19 cellular contexts compared by ENCODE assay signal in the genomic region with DNA sequence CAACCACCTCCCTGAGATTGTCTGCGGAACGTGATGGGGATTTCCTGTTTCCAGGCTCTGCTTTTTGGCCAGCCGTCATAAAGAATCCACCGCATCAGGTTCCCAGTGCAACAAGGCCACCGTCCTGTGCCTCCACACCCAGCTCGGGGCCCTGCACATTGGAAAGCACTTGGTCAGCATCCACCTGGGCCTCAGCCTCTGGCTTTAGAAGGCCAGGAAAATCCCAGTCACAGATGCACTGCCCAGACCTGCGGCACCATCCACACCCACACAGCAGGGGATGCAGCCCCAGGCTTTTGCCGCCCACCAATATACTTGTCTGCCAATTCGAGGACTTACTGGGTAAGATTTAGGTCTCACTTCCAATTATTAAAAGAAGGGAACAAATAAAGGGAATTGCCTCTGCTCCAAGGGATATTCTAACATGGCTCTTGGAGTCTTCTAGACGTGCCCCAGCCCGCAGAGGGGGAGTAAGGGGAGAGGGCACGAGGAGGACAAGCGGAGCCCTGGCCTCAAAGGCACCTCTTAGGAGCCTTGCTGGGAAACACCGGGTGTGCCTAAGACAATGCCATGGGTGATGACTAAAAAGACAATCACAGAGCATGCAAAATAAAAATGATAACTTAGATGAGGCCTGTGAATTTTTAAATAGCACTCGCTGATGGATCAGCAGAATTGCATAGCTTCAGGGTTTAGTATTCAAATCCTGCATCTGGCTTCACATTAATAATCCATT.
A peak's percentile ranks its signal among the peaks of the same experiment; 100 is the strongest.
DNase-seq lines count a peak whose midpoint lies in the region; ATAC-seq and TF ChIP-seq lines count a peak whose summit lies in the region.
"Had no signal": no experiment of that assay in that cellular context is flagged by ENCODE, and none has a peak within 500 bp of the region (broad histone marks: within the 10 kb centered on the region; RNA-seq: fewer than 3 reads in every experiment).

No MANE protein-coding gene starts in this region.

- ATAC-seq in CD4-positive, alpha-beta T cell (ENCODE audit: poor library complexity) = no peak
- ATAC-seq in HG03159 (IDR thresholded peaks at IDR 0.05; ENCODE audit: unreplicated experiment) = no peak

- H3K23ac ChIP-seq in H9 (ENCODE audit: insufficient read length, low read depth, low read length) = no peak overlapping the region

- no peak overlapping the region for H2AK5ac ChIP-seq in H9 (ENCODE audit: insufficient read length, low read length)

- no peaks in the 10 kb centered on the region for H3K79me1 ChIP-seq in H9 (ENCODE audit: insufficient read depth, low read depth, low read length, poor library complexity, severe bottlenecking)

- H3K27me3 ChIP-seq in CD4-positive, alpha-beta T cell (ENCODE audit: control insufficient read depth, insufficient read depth, low read length) = no peaks in the 10 kb centered on the region
- H3K27me3 ChIP-seq in H9 (ENCODE audit: insufficient read depth, low read length) = no peaks in the 10 kb centered on the region
- H3K27me3 ChIP-seq in testis = no peaks in the 10 kb centered on the region
- H3K27me3 ChIP-seq: transverse colon had no signal

- H2BK20ac ChIP-seq in H9 (ENCODE audit: low read depth, low read length, poor library complexity, severe bottlenecking) = no peak overlapping the region

- no peak for DNase-seq in CD4-positive, alpha-beta T cell
- DNase-seq in H9 (no peak), MCF 10A (ENCODE audit: unreplicated experiment) (peak; percentile 46), immature natural killer cell (no peak), NCI-H748 treated with DMSO at 0.1 percent for 48 hours (lab: John Stamatoyannopoulos, UW) (no peak), testis (no peak), NCI-H510A treated with DMSO at 0.1 percent for 48 hours (lab: John Stamatoyannopoulos, UW) (no peak)
- DNase-seq: activated CD4-positive, alpha-beta T cell treated with anti-CD3 and anti-CD28 coated beads, Interleukin-2, amount 50 U/mL, for 4 hours; activated T-cell treated with anti-CD3 and anti-CD28 coated beads, Interleukin-2, amount 50 U/mL, for 48 hours; AML-193; DMS 273 treated with DMSO at 0.1 percent for 48 hours; NCI-H1092 treated with DMSO at 0.1 percent for 48 hours; nephron progenitor cell; small intestine; transverse colon had no signal

- H3K4me3 Mint-ChIP-seq in CD4-positive, alpha-beta T cell = no peak overlapping the region
- H3K4me3 Mint-ChIP-seq in H9 (no peak overlapping the region), MCF 10A (ENCODE audit: unreplicated experiment) (no peak overlapping the region), immature natural killer cell (no peak overlapping the region)
- H3K4me3 Mint-ChIP-seq: nephron progenitor cell had no signal

- H2BK15ac ChIP-seq in H9 (ENCODE audit: low read depth, low read length) = no peak overlapping the region

- H3K4me1 Mint-ChIP-seq in CD4-positive, alpha-beta T cell (ENCODE audit: low read depth) = peaks cover 91% of the 10 kb centered on the region
- H3K4me1 Mint-ChIP-seq in H9 (peaks cover 19 to 22% of the 10 kb centered on the region in 2 experiments), MCF 10A (ENCODE audit: insufficient read depth, unreplicated experiment) (peaks cover 34% of the 10 kb centered on the region), immature natural killer cell (peaks cover 45 to 48% of the 10 kb centered on the region in 2 donors)

- H2AFZ ChIP-seq in H9 (ENCODE audit: low read length) = no peak overlapping the region

- no peaks in the 10 kb centered on the region for H4K20me1 ChIP-seq in H9 (ENCODE audit: control insufficient read depth, insufficient read depth, insufficient read length)

- no peak overlapping the region for H4K8ac ChIP-seq in H9 (replicated peaks; ENCODE audit: insufficient read length, low read depth, low read length)

- CTCF ChIA-PET in CD4-positive, alpha-beta T cell (lab: Charles Lee) = interaction anchor here (0.9 to 1.2 kb wide), 2 partner anchors 27 to 97 kb away, joined by 3 read pairs; no protein-coding TSS in a partner anchor
- CTCF ChIA-PET in MCF 10A (lab: Yijun Ruan, JAX) = interaction anchor here (0.6 to 1.1 kb wide), 2 partner anchors 16 to 168 kb away, joined by 3 to 5 read pairs; no protein-coding TSS in a partner anchor

- no peak overlapping the region for H2BK5ac ChIP-seq in H9 (ENCODE audit: insufficient read length, low read length)

- intact Hi-C loops in CD4-positive, alpha-beta T cell (cut with DNase I, micrococcal nuclease) = no loop called here
- intact Hi-C loops in MCF 10A (cut with micrococcal nuclease) = no loop called here
- intact Hi-C loops in testis (cut with DNase I; ENCODE audit: low total_unique reads) = no loop called here

- H2BK120ac ChIP-seq in H9 (ENCODE audit: low read depth, low read length, poor library complexity, severe bottlenecking) = no peak overlapping the region

- H3K23me2 ChIP-seq in H9 (ENCODE audit: insufficient read length, low read depth, low read length, poor library complexity, severe bottlenecking) = no peaks in the 10 kb centered on the region

- H4K5ac ChIP-seq in H9 (ENCODE audit: insufficient read length, low read depth, low read length) = no peak overlapping the region

- no peaks in the 10 kb centered on the region for H3K27me3 Mint-ChIP-seq in CD4-positive, alpha-beta T cell
- H3K27me3 Mint-ChIP-seq in H9 (ENCODE audit: low read depth) = no peaks in the 10 kb centered on the region
- H3K27me3 Mint-ChIP-seq in MCF 10A (ENCODE audit: insufficient read depth, unreplicated experiment) = no peaks in the 10 kb centered on the region
- H3K27me3 Mint-ChIP-seq in immature natural killer cell (ENCODE audit: low read depth in 3 of 3) = peaks cover 2 to 3% (median 3%) of the 10 kb centered on the region in 3 donors

- H3K4me3 ChIP-seq in testis = no peak overlapping the region
- H3K4me3 ChIP-seq: prostate gland, SK-N-MC, transverse colon had no signal

- no peak overlapping the region for H3K4ac ChIP-seq in H9 (ENCODE audit: low read depth, low read length)

- H2BK12ac ChIP-seq in H9 (ENCODE audit: insufficient read length, low read depth, low read length) = no peak overlapping the region

- peak overlapping the region; percentile 43 for H3K14ac ChIP-seq in H9 (ENCODE audit: insufficient read depth, low read length)

- H3K4me1 ChIP-seq in H9 (ENCODE audit: insufficient read depth, low read length) (no peaks in the 10 kb centered on the region), testis (no peaks in the 10 kb centered on the region)

- H3K56ac ChIP-seq in H9 (ENCODE audit: insufficient read length, low read depth, low read length) = no peak overlapping the region

- no peak overlapping the region for H3K4me2 ChIP-seq in H9 (ENCODE audit: insufficient read depth, insufficient read length, low read length)

- peak overlapping the region; percentile 91 for H3K27ac Mint-ChIP-seq in CD4-positive, alpha-beta T cell
- H3K27ac Mint-ChIP-seq in H9 = peak overlapping the region in 1 of 3 experiments; percentile 18; a peak in 1 of 7 replicates
- peak overlapping the region; percentile 57 for H3K27ac Mint-ChIP-seq in MCF 10A (ENCODE audit: low read depth, unreplicated experiment)
- peak overlapping the region in 5 of 6 donors; percentile 78 to 97 (median 86) for H3K27ac Mint-ChIP-seq in immature natural killer cell
- H3K27ac Mint-ChIP-seq: nephron progenitor cell had no signal

- H3K36me3 Mint-ChIP-seq in CD4-positive, alpha-beta T cell (ENCODE audit: low read depth) = peaks cover 9% of the 10 kb centered on the region
- no peaks in the 10 kb centered on the region for H3K36me3 Mint-ChIP-seq in H9 (ENCODE audit: insufficient read depth in 1 of 3, low read depth in 3 of 3)
- H3K36me3 Mint-ChIP-seq in MCF 10A (ENCODE audit: insufficient read depth, unreplicated experiment) = peaks cover 6% of the 10 kb centered on the region
- peaks cover 0 to under 1% (median 0%) of the 10 kb centered on the region in 3 donors for H3K36me3 Mint-ChIP-seq in immature natural killer cell

- no peak for TF ChIP-seq CTCF in CD4-positive, alpha-beta T cell (IDR thresholded peaks at IDR 0.05)
- TF ChIP-seq CTCF in H9 (conservative IDR thresholded peaks at IDR 0.05) (no peak), MCF 10A (IDR thresholded peaks at IDR 0.05; ENCODE audit: unreplicated experiment) (no peak), testis (IDR thresholded peaks at IDR 0.05) (no peak)

- no TSS peak for BruUV-seq in MCF 10A (replicated peaks; lab: Mats Ljungman, UMichigan)

- no peak overlapping the region for H4K91ac ChIP-seq in H9 (ENCODE audit: insufficient read length, low read depth, low read length)

- H3T11ph ChIP-seq in H9 (ENCODE audit: low read length) = no peak overlapping the region

- H3K27ac ChIP-seq in CD4-positive, alpha-beta T cell (ENCODE audit: low read depth, low read length) = no peak overlapping the region
- no peak overlapping the region for H3K27ac ChIP-seq in H9 (ENCODE audit: insufficient read length, low read depth, low read length)
- H3K27ac ChIP-seq in testis = no peak overlapping the region
- H3K27ac ChIP-seq: KMS-11, prostate gland, SK-N-MC, transverse colon had no signal

- H3K79me2 ChIP-seq in H9 (ENCODE audit: insufficient read depth, low read length) = no peaks in the 10 kb centered on the region

- H3K9ac ChIP-seq in H9 (ENCODE audit: extremely low read depth, insufficient read length, low read length) = no peak overlapping the region
- H3K9ac ChIP-seq: KMS-11 had no signal

- H3K18ac ChIP-seq in H9 (ENCODE audit: insufficient read length, low read depth, low read length) = no peak overlapping the region

- no peak for TF ChIP-seq POLR2A in testis (IDR thresholded peaks at IDR 0.05)

- H3K36me3 ChIP-seq in testis (ENCODE audit: low read depth, missing control alignments) = no peaks in the 10 kb centered on the region
- H3K36me3 ChIP-seq: prostate gland, transverse colon had no signal

- no peaks in the 10 kb centered on the region for H3K9me3 ChIP-seq in CD4-positive, alpha-beta T cell (ENCODE audit: control insufficient read depth, low read length)
- H3K9me3 ChIP-seq in H9 (ENCODE audit: control insufficient read depth, low read depth, low read length) (no peaks in the 10 kb centered on the region), testis (no peaks in the 10 kb centered on the region)
- H3K9me3 ChIP-seq: prostate gland, transverse colon had no signal

- H3K9me3 Mint-ChIP-seq in CD4-positive, alpha-beta T cell = no peaks in the 10 kb centered on the region
- H3K9me3 Mint-ChIP-seq in H9 (no peaks in the 10 kb centered on the region; a peak in 1 of 5 replicates), MCF 10A (ENCODE audit: unreplicated experiment) (no peaks in the 10 kb centered on the region), immature natural killer cell (no peaks in the 10 kb centered on the region)
- H3K9me3 Mint-ChIP-seq: nephron progenitor cell had no signal

- POLR2A ChIA-PET in CD4-positive, alpha-beta T cell (lab: Charles Lee) = interaction anchor here (0.8 to 1.2 kb wide), 4 partner anchors 16 to 83 kb away, joined by 3 to 4 read pairs (median 3); no protein-coding TSS in a partner anchor
- POLR2A ChIA-PET in MCF 10A (lab: Yijun Ruan, JAX) = interaction anchor here (1.1 to 1.9 kb wide), 4 partner anchors 9 to 81 kb away, joined by 3 to 8 read pairs (median 4); no protein-coding TSS in a partner anchor

- no CpG with 5 or more reads among the region's 15 CpGs for WGBS in H9 (ENCODE audit: extremely low coverage, insufficient read length, low lambda C conversion rate)
- WGBS in testis, 2 donors = 84 to 91% methylated on average over 15 of the region's 15 CpGs
